ENCODE assay signal across 27 cellular contexts in genomic region chr1:158534496-158534895, GRCh38. TPM values are rescaled to one million over a fixed set of nuclear protein-coding genes. Genes with fewer than 3 reads are reported as not detected.
"Had no signal": no experiment of that assay in that cellular context is flagged by ENCODE, and none has a peak within 500 bp of the region (broad histone marks: within the 10 kb centered on the region; RNA-seq: fewer than 3 reads in every experiment).

No MANE protein-coding gene starts in this region.

- FAIRE-seq: bronchial epithelial cell had no signal

- H3K4me1 Mint-ChIP-seq: activated CD4-positive, alpha-beta T cell treated with anti-CD3 and anti-CD28 coated beads, Interleukin-2, amount 10 ng/mL, durations not matched to agents 24 days and 14 days; activated naive CD4-positive, alpha-beta T cell treated with anti-CD3 and anti-CD28 coated beads, Interleukin-2, amount 50 U/mL, for 24 hours; brain had no signal

- H3K4me3 ChIP-seq: SK-N-MC had no signal

- H3K36me3 Mint-ChIP-seq: activated naive CD4-positive, alpha-beta T cell treated with anti-CD3 and anti-CD28 coated beads, Interleukin-2, amount 50 U/mL, for 24 hours; brain had no signal

- H3K27ac ChIP-seq: SK-N-MC had no signal

- H3K4me3 Mint-ChIP-seq: activated CD4-positive, alpha-beta T cell treated with anti-CD3 and anti-CD28 coated beads, Interleukin-2, amount 10 ng/mL, durations not matched to agents 24 days and 14 days; activated CD8-positive, alpha-beta T cell treated with anti-CD3 and anti-CD28 coated beads for 36 hours; activated naive CD4-positive, alpha-beta T cell treated with anti-CD3 and anti-CD28 coated beads, Interleukin-2, amount 50 U/mL, for 24 hours; activated T-cell treated with anti-CD3 and anti-CD28 coated beads, Interleukin-2, amount 50 U/mL, for 24 hours; brain had no signal

- ATAC-seq: activated CD8-positive, alpha-beta T cell treated with anti-CD3 and anti-CD28 coated beads for 36 hours had no signal

- DNase-seq: activated CD4-positive, alpha-beta T cell treated with anti-CD3 and anti-CD28 coated beads, Interleukin-2, amount 10 ng/mL, durations not matched to agents 24 days and 14 days; activated CD4-positive, alpha-beta T cell treated with anti-CD3 and anti-CD28 coated beads, Interleukin-2, amount 50 U/mL, for 4 hours; activated CD8-positive, alpha-beta T cell treated with anti-CD3 and anti-CD28 coated beads for 36 hours; activated gamma-delta T cell; activated naive CD4-positive, alpha-beta T cell treated with Interleukin-2 at 50 U/mL for 16 hours; activated T-cell treated with anti-CD3 and anti-CD28 coated beads, Interleukin-2, amount 50 U/mL, for 24 hours; anterior cingulate cortex; central memory CD4-positive, alpha-beta T cell; NCI-H1105; NCI-H1417 treated with DMSO at 0.1 percent for 48 hours; NCI-H187 treated with DMSO at 0.1 percent for 48 hours; NCI-H2081; NCI-H345; NCI-H524 treated with DMSO at 0.1 percent for 48 hours; Right ventricle myocardium superior; T1000 had no signal

- H3K9me3 Mint-ChIP-seq: activated CD4-positive, alpha-beta T cell treated with anti-CD3 and anti-CD28 coated beads, Interleukin-2, amount 10 ng/mL, durations not matched to agents 24 days and 14 days; activated CD8-positive, alpha-beta T cell treated with anti-CD3 and anti-CD28 coated beads for 36 hours; activated naive CD4-positive, alpha-beta T cell treated with anti-CD3 and anti-CD28 coated beads, Interleukin-2, amount 50 U/mL, for 24 hours; activated T-cell treated with anti-CD3 and anti-CD28 coated beads, Interleukin-2, amount 50 U/mL, for 24 hours; activated T-helper 2 cell treated with anti-CD3 and anti-CD28 coated beads, Interferon-gamma antibody, Interleukin-2, Interleukin-4, amounts not matched to agents 10 μg/mL and 5 μg/mL and 100 μg/mL, durations not matched to agents 14 hours and 24 hours and 36 hours; brain had no signal

- H3K27ac Mint-ChIP-seq: activated CD4-positive, alpha-beta T cell treated with anti-CD3 and anti-CD28 coated beads, Interleukin-2, amount 10 ng/mL, durations not matched to agents 24 days and 14 days; activated CD8-positive, alpha-beta T cell treated with anti-CD3 and anti-CD28 coated beads for 36 hours; activated naive CD4-positive, alpha-beta T cell treated with anti-CD3 and anti-CD28 coated beads, Interleukin-2, amount 50 U/mL, for 24 hours; activated T-cell treated with anti-CD3 and anti-CD28 coated beads, Interleukin-2, amount 50 U/mL, for 24 hours; activated T-helper 2 cell treated with anti-CD3 and anti-CD28 coated beads, Interferon-gamma antibody, Interleukin-2, Interleukin-4, amounts not matched to agents 10 μg/mL and 5 μg/mL and 100 μg/mL, durations not matched to agents 14 hours and 24 hours and 36 hours; brain had no signal

RNA-seq across cellular contexts. Expression of gene OR6Y1, which starts 19.7 kb away (rescaled TPM):
- total RNA-seq: activated CD4-positive, alpha-beta T cell treated with anti-CD3 and anti-CD28 coated beads, Interleukin-2, amount 10 ng/mL, durations not matched to agents 24 days and 14 days; activated CD8-positive, alpha-beta memory T cell treated with anti-CD3 and anti-CD28 coated beads for 36 hours; activated CD8-positive, alpha-beta T cell treated with anti-CD3 and anti-CD28 coated beads for 36 hours; activated T-helper 2 cell treated with anti-CD3 and anti-CD28 coated beads, Interferon-gamma antibody, Interleukin-2, Interleukin-4, amounts not matched to agents 10 μg/mL and 5 μg/mL and 100 μg/mL, durations not matched to agents 14 hours and 24 hours and 36 hours; bronchial epithelial cell; MCF 10A; NCI-H460; OCI-LY7; Right ventricle myocardium superior; T-helper 1 cell treated with Interleukin-12 subunit alpha and Interleukin-12 subunit beta and Interleukin-4 antibody, amounts not matched to agents 30 ng/mL and 1 ng/mL, for 36 hours; T-helper 2 cell treated with Interferon-gamma antibody and Interleukin-4, amounts not matched to agents 100 ng/mL and 5 ng/mL, for 36 hours had no signal

RNA-seq across cellular contexts. Expression of gene OR6P1, which starts 35.9 kb away (rescaled TPM):
- total RNA-seq: activated CD4-positive, alpha-beta T cell treated with anti-CD3 and anti-CD28 coated beads, Interleukin-2, amount 10 ng/mL, durations not matched to agents 24 days and 14 days; activated CD8-positive, alpha-beta memory T cell treated with anti-CD3 and anti-CD28 coated beads for 36 hours; activated CD8-positive, alpha-beta T cell treated with anti-CD3 and anti-CD28 coated beads for 36 hours; activated T-helper 2 cell treated with anti-CD3 and anti-CD28 coated beads, Interferon-gamma antibody, Interleukin-2, Interleukin-4, amounts not matched to agents 10 μg/mL and 5 μg/mL and 100 μg/mL, durations not matched to agents 14 hours and 24 hours and 36 hours; bronchial epithelial cell; MCF 10A; NCI-H460; OCI-LY7; Right ventricle myocardium superior; T-helper 1 cell treated with Interleukin-12 subunit alpha and Interleukin-12 subunit beta and Interleukin-4 antibody, amounts not matched to agents 30 ng/mL and 1 ng/mL, for 36 hours; T-helper 2 cell treated with Interferon-gamma antibody and Interleukin-4, amounts not matched to agents 100 ng/mL and 5 ng/mL, for 36 hours had no signal

RNA-seq across cellular contexts. Expression of gene OR10X1, which starts 45.2 kb away (rescaled TPM):
- total RNA-seq: activated CD4-positive, alpha-beta T cell treated with anti-CD3 and anti-CD28 coated beads, Interleukin-2, amount 10 ng/mL, durations not matched to agents 24 days and 14 days; activated CD8-positive, alpha-beta memory T cell treated with anti-CD3 and anti-CD28 coated beads for 36 hours; activated CD8-positive, alpha-beta T cell treated with anti-CD3 and anti-CD28 coated beads for 36 hours; activated T-helper 2 cell treated with anti-CD3 and anti-CD28 coated beads, Interferon-gamma antibody, Interleukin-2, Interleukin-4, amounts not matched to agents 10 μg/mL and 5 μg/mL and 100 μg/mL, durations not matched to agents 14 hours and 24 hours and 36 hours; bronchial epithelial cell; MCF 10A; NCI-H460; OCI-LY7; Right ventricle myocardium superior; T-helper 1 cell treated with Interleukin-12 subunit alpha and Interleukin-12 subunit beta and Interleukin-4 antibody, amounts not matched to agents 30 ng/mL and 1 ng/mL, for 36 hours; T-helper 2 cell treated with Interferon-gamma antibody and Interleukin-4, amounts not matched to agents 100 ng/mL and 5 ng/mL, for 36 hours had no signal
